7 cellular contexts compared by ENCODE assay signal in the genomic region with DNA sequence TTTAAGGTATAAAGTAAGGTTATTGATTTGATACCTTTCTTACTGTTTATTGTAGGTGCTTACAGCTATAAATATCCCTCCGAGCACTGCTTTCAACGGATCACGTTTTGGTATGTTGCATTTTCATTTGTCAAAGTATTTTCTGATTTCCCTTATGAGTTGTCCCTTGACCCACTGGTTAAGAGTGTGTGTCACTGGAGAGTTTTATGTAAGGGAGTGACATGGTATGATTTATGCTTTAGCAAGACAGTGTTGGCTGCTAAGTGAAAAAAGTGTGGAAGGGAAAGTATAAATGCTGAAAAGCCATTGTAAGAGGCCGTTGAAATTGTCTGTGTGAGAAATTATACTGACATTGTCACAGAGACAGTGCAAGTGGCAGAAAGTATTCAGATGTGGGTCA.
"Had no signal": no experiment of that assay in that cellular context is flagged by ENCODE, and none has a peak within 500 bp of the region (broad histone marks: within the 10 kb centered on the region; RNA-seq: fewer than 3 reads in every experiment).

No MANE protein-coding gene starts in this region.

- H3K9ac ChIP-seq: KMS-11 had no signal

- H3K4me3 ChIP-seq: K562 had no signal

- H3K27ac ChIP-seq: HL-60, KMS-11 had no signal

- H3K4me2 ChIP-seq: KMS-11 had no signal

- DNase-seq: IMR-90, KBM-7, KG1 had no signal

- FAIRE-seq: HepG2, K562 had no signal
